ENCODE assay signal across 18 cellular contexts in the genomic region with DNA sequence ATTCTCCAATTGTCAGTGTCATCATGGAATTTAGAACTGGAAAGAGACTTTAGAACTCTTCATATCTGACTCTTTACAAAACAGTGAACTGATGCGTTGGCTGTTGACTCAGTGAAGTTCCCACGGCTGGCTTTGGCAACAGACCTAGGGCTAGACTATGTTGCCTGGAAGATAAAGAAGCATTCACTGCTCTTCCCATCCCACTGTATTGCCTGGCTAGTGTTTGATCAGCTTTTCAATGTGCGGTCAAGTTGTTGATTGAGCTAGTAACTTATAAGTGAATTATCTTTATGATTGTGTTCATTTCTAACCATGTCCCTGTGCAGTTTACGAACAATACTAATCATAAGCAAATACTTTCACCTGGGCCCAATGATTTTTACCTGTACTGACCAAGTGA.
DNase-seq lines count a peak whose midpoint lies in the region; ATAC-seq, FAIRE-seq and TF ChIP-seq lines count a peak whose summit lies in the region.
"Had no signal": no experiment of that assay in that cellular context is flagged by ENCODE, and none has a peak within 500 bp of the region (broad histone marks: within the 10 kb centered on the region; RNA-seq: fewer than 3 reads in every experiment).

No MANE protein-coding gene starts in this region.

- peak; percentile 58 for ATAC-seq in mucosa of descending colon

- FAIRE-seq in GM12892 (lab: Jason Lieb, UNC) = peak; percentile 30
- FAIRE-seq: D721Med, GM19239, H1 had no signal

- no peaks in the 10 kb centered on the region for H3K9me3 ChIP-seq in mucosa of descending colon
- H3K9me3 ChIP-seq: BE2C, Caco-2, HAP-1 had no signal

- H3K36me3 ChIP-seq in mucosa of descending colon (ENCODE audit: low read depth) = no peaks in the 10 kb centered on the region
- H3K36me3 ChIP-seq: BE2C, HAP-1 had no signal

- no peaks in the 10 kb centered on the region for H3K4me1 ChIP-seq in mucosa of descending colon (ENCODE audit: low read depth)
- H3K4me1 ChIP-seq: Caco-2, HAP-1 had no signal

- intact Hi-C loops in mucosa of descending colon (cut with DNase I, micrococcal nuclease) = no loop called here

- H3K4me3 ChIP-seq in mucosa of descending colon = no peak overlapping the region
- H3K4me3 ChIP-seq: HAP-1 had no signal

- in situ Hi-C loops in GM13976 (cut with MboI; ENCODE audit: low sequenced_read_pairs, unreplicated experiment) = no loop called here

- DNase-seq in NCI-H510A treated with DMSO at 0.1 percent for 48 hours (lab: John Stamatoyannopoulos, UW) = peak; percentile 27
- DNase-seq in NCI-H510A (lab: John Stamatoyannopoulos, UW) = no peak
- peak; percentile 30 for DNase-seq in COLO668 (lab: John Stamatoyannopoulos, UW; ENCODE audit: unreplicated experiment)
- DNase-seq in GM12892 (ENCODE audit: insufficient read length) = no peak
- no peak for DNase-seq in mucosa of descending colon
- DNase-seq in GM13976 (ENCODE audit: low spot score) = no peak
- no peak for DNase-seq in activated naive CD4-positive, alpha-beta T cell treated with Interleukin-2 at 50 U/mL for 16 hours
- DNase-seq: ACHN; BE2C; C1 segment of cervical spinal cord; Caco-2; CD4-positive, CD25-positive, alpha-beta regulatory T cell; CD8-positive, alpha-beta memory T cell; GF-D8 had no signal

- TF ChIP-seq POLR2A in GM12892 (IDR thresholded peaks at IDR 0.05; ENCODE audit: low read depth, low read length) = no peak

- TF ChIP-seq CTCF in mucosa of descending colon (IDR thresholded peaks at IDR 0.05) (no peak), GM13976 (IDR thresholded peaks at IDR 0.05; ENCODE audit: borderline replicate concordance, control extremely low read depth, extremely low read depth, insufficient read depth, missing control alignments) (no peak)

Comparison
In these comparisons a context has a peak if more than half of its experiments do, and no peak if none do; other contexts are left out.
1. DNase-seq: peak in NCI-H510A treated with DMSO at 0.1 percent for 48 hours (single experiment) and COLO668 (single experiment); none in NCI-H510A (single experiment), GM12892 (single experiment), mucosa of descending colon (0 of 3), GM13976 (single experiment) and activated naive CD4-positive, alpha-beta T cell treated with Interleukin-2 at 50 U/mL for 16 hours (single experiment).